9 cellular contexts compared by ENCODE assay signal in the genomic region with DNA sequence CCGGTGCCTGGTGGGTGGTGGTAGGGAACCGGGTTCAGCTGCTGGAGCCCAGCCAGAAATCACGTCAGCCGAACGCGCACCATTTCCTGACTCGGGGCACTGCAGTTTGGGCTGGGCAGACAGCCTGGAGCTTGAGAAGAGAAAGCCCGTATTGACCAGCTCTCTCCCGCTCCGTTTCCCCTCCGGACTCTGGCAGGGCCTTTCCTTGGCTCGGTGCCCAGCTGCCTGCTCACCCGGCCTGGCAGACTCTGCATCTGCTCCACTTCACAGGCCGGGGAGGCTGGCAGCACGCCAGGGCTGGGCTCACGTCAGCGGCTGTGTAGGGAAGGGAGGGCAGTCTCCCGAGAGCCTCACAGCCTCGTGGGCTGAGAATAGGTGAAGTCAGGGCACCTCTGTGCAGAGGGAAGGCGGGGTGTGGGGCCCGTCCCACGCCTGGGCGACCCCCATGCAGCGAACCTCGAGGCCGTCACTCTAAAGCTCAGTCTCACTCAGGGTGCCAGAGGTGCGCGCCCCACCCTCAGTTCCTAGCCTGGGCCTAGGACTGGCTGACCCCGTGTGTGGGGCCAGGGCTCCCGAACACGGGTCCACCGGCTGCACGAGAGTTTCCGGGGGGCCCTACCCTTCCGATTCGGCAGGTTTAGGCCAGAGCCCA. TPM values are rescaled to one million over a fixed set of nuclear protein-coding genes. Genes with fewer than 3 reads are reported as not detected.
DNase-seq lines count a peak whose midpoint lies in the region; ATAC-seq and TF ChIP-seq lines count a peak whose summit lies in the region.
"Had no signal": no experiment of that assay in that cellular context is flagged by ENCODE, and none has a peak within 500 bp of the region (broad histone marks: within the 10 kb centered on the region; RNA-seq: fewer than 3 reads in every experiment).

No MANE protein-coding gene starts in this region.

- CTCF ChIA-PET in IMR-90 (lab: Yijun Ruan, JAX) (no interaction called here), Panc1 (lab: Charles Lee) (interaction anchor here (0.5 kb wide), 1 partner anchor 177 kb away, joined by 3 read pairs; no protein-coding TSS in a partner anchor)

- peak overlapping the region; percentile 91 for H2AK9ac ChIP-seq in IMR-90 (replicated peaks; ENCODE audit: low read depth, low read length, poor library complexity)

- H3K9me3 Mint-ChIP-seq in activated naive CD4-positive, alpha-beta T cell treated with anti-CD3 and anti-CD28 coated beads, Interleukin-2, amount 50 U/mL, for 72 hours, result no peaks in the 10 kb centered on the region

- no TSS peak for BruUV-seq in IMR-90 (replicated peaks; lab: Mats Ljungman, UMichigan)
- BruUV-seq in Panc1 (replicated peaks; lab: Mats Ljungman, UMichigan), result no TSS peak

- H4K5ac ChIP-seq in IMR-90 (ENCODE audit: low read depth, low read length), result peak overlapping the region; percentile 52

- 19% methylated on average over 23 of the region's 36 CpGs; no CpG with 5 or more reads in 1 of the 2 experiments for WGBS in IMR-90 (ENCODE audit: extremely low coverage in 2 of 2, insufficient read length in 1 of 2), 2 experiments
- 7% methylated on average over 36 of the region's 36 CpGs; no CpG with 5 or more reads in 1 of the 2 donors for WGBS in transverse colon (ENCODE audit: low coverage in 1 of 2), 2 donors

- peak overlapping the region; percentile 95; the same call in 1 of the 2 replicates for H2AK5ac ChIP-seq in IMR-90 (ENCODE audit: low read depth, low read length)

- intact Hi-C loops in IMR-90 (cut with micrococcal nuclease), result loop anchor here (1.0 to 5.0 kb wide), 3 partner anchors 43 to 152 kb away; no protein-coding TSS in a partner anchor
- intact Hi-C loops in Panc1 (cut with micrococcal nuclease; ENCODE audit: unreplicated experiment), result no loop called here
- intact Hi-C loops in posterior vena cava (cut with DNase I), result no loop called here
- intact Hi-C loops in transverse colon (cut with DNase I; ENCODE audit: low total_unique reads), result loop anchor here (2.0 to 5.0 kb wide), 2 partner anchors 37 to 155 kb away; no protein-coding TSS in a partner anchor

- H3K9me1 ChIP-seq in IMR-90 (ENCODE audit: insufficient read depth, low read length), result peaks cover 14% of the 10 kb centered on the region

- peak overlapping the region; percentile 61 for H3K18ac ChIP-seq in IMR-90 (ENCODE audit: low read depth, low read length)

- TF ChIP-seq POLR2A in IMR-90 (IDR thresholded peaks at IDR 0.05; ENCODE audit: low read depth, low read length) (peak; percentile 64; the same call in 1 of the 2 replicates), transverse colon (IDR thresholded peaks at IDR 0.05) (no peak)

- peak overlapping the region in 1 of 2 donors; percentile 73 for H3K27ac Mint-ChIP-seq in activated naive CD4-positive, alpha-beta T cell treated with anti-CD3 and anti-CD28 coated beads, Interleukin-2, amount 50 U/mL, for 72 hours

- H3K9me3 ChIP-seq in IMR-90 (ENCODE audit: control insufficient read depth, insufficient read depth, low read length) (no peaks in the 10 kb centered on the region), Panc1 (ENCODE audit: control insufficient read depth, insufficient read depth, low read depth, low read length) (no peaks in the 10 kb centered on the region), transverse colon (no peaks in the 10 kb centered on the region)

- H3K4me2 ChIP-seq in IMR-90 (ENCODE audit: low read depth, low read length), result peak overlapping the region; percentile 70

- 0 out of 2 replicates have a peak overlapping the region, but pooled peaks have one; percentile 50 for H3K23ac ChIP-seq in IMR-90 (ENCODE audit: low read depth, low read length)

- no peak overlapping the region for H3K4me3 ChIP-seq in IMR-90 (ENCODE audit: insufficient read depth, low read depth, low read length)
- 0 out of 4 replicates have a peak overlapping the region, but pooled peaks of 1 of the 2 experiments have one; percentile 7 for H3K4me3 ChIP-seq in Panc1 (ENCODE audit: low read depth in 2 of 2, low read length in 2 of 2)
- H3K4me3 ChIP-seq in transverse colon, result peak overlapping the region in 1 of 4 donors; percentile 33

- in situ Hi-C loops in IMR-90 (cut with MboI; ENCODE audit: low sequenced_read_pairs) (no loop called here), Panc1 (cut with HindIII; ENCODE audit: low pct_unique_long_range_greater_than_20kb, low sequenced_read_pairs) (no loop called here), transverse colon (cut with MboI; ENCODE audit: low pct_ligation_motif_present in 1 of 4, low pct_unique_long_range_greater_than_20kb in 1 of 4, low sequenced_read_pairs in 3 of 4) (loop anchor here in 2 of 4 donors (25.0 kb wide), 1 partner anchor 167 kb away; no protein-coding TSS in a partner anchor)

- DNase-seq in DMS 273 (lab: John Stamatoyannopoulos, UW; ENCODE audit: unreplicated experiment), result peak; percentile 98
- DNase-seq in IMR-90, result peak; percentile 96
- peak; percentile 61 for DNase-seq in Panc1 (ENCODE audit: low read depth, low spot score)
- DNase-seq in activated naive CD4-positive, alpha-beta T cell treated with anti-CD3 and anti-CD28 coated beads, Interleukin-2, amount 50 U/mL, for 72 hours (ENCODE audit: low spot score in 2 of 2), result peak; percentile 53 to 63
- peak; percentile 99 for DNase-seq in glomerular visceral epithelial cell (ENCODE audit: extremely low spot score)
- DNase-seq in posterior vena cava (ENCODE audit: low spot score), result peak; percentile 100
- peak; percentile 99 for DNase-seq in transverse colon

- peak; percentile 80 for TF ChIP-seq EP300 in transverse colon (IDR thresholded peaks at IDR 0.05; ENCODE audit: low read depth)

- peak overlapping the region; percentile 76 to 87 for H4K8ac ChIP-seq in IMR-90 (ENCODE audit: low read depth in 2 of 2, low read length in 2 of 2)

- H3K9ac ChIP-seq in IMR-90 (ENCODE audit: low read depth, low read length), result peak overlapping the region; percentile 19

- H3K79me1 ChIP-seq in IMR-90 (ENCODE audit: low read depth in 1 of 2, low read length in 2 of 2), result peaks cover 4 to 12% of the 10 kb centered on the region in 2 experiments; a peak in 2 of 4 replicates

- H3K27ac ChIP-seq in IMR-90 (ENCODE audit: insufficient read depth, low read length) (peak overlapping the region; percentile 54), Panc1 (ENCODE audit: low read length) (no peak overlapping the region), transverse colon (peak overlapping the region; percentile 73 to 88 (median 83))

- peak overlapping the region; percentile 94 for H3K4ac ChIP-seq in IMR-90 (ENCODE audit: low read depth, low read length)

- H3K36me3 ChIP-seq in IMR-90 (ENCODE audit: control insufficient read depth, insufficient read depth, low read length) (no peaks in the 10 kb centered on the region), Panc1 (ENCODE audit: control insufficient read depth, insufficient read depth, low read length) (no peaks in the 10 kb centered on the region), transverse colon (no peaks in the 10 kb centered on the region)

- POLR2A ChIA-PET in IMR-90 (lab: Charles Lee; ENCODE audit: unreplicated experiment), result no interaction called here
- POLR2A ChIA-PET in Panc1 (lab: Charles Lee), result no interaction called here

- H2BK15ac ChIP-seq in IMR-90 (ENCODE audit: low read depth, low read length), result peak overlapping the region; percentile 45; the same call in 2 of the 3 replicates

- 0 out of 2 replicates have a peak overlapping the region, but pooled peaks have one; percentile 48 for H3K14ac ChIP-seq in IMR-90 (replicated peaks; ENCODE audit: low read depth, low read length)

- H2BK120ac ChIP-seq in IMR-90 (ENCODE audit: low read depth, low read length), result peak overlapping the region; percentile 84

- H3K27me3 ChIP-seq in IMR-90 (ENCODE audit: control insufficient read depth, insufficient read depth, low read length) (no peaks in the 10 kb centered on the region), Panc1 (ENCODE audit: control insufficient read depth, insufficient read depth, low read length) (no peaks in the 10 kb centered on the region), transverse colon (no peaks in the 10 kb centered on the region)

- H2BK5ac ChIP-seq in IMR-90 (ENCODE audit: low read depth, low read length, poor library complexity, severe bottlenecking), result peak overlapping the region; percentile 86

- TF ChIP-seq CTCF in IMR-90 (conservative IDR thresholded peaks at IDR 0.05; ENCODE audit: low read depth, low read length) (no peak), Panc1 (IDR thresholded peaks at IDR 0.05) (no peak), transverse colon (IDR thresholded peaks at IDR 0.05) (no peak)

- H4K91ac ChIP-seq in IMR-90 (ENCODE audit: insufficient read depth, low read depth, low read length), result peak overlapping the region; percentile 90; the same call in 1 of the 2 replicates

- H4K20me1 ChIP-seq in IMR-90 (ENCODE audit: insufficient read depth, low read length), result no peaks in the 10 kb centered on the region

- ATAC-seq in IMR-90 (ENCODE audit: low read depth) (peak; percentile 95), Panc1 (peak; percentile 88), HG02763 (IDR thresholded peaks at IDR 0.05; ENCODE audit: unreplicated experiment) (no peak)
- ATAC-seq in activated naive CD4-positive, alpha-beta T cell treated with anti-CD3 and anti-CD28 coated beads, Interleukin-2, amount 50 U/mL, for 72 hours, result peak; percentile 65 to 82

- H3K36me3 Mint-ChIP-seq in activated naive CD4-positive, alpha-beta T cell treated with anti-CD3 and anti-CD28 coated beads, Interleukin-2, amount 50 U/mL, for 72 hours, result no peaks in the 10 kb centered on the region

- peak overlapping the region; percentile 89 for H2AFZ ChIP-seq in IMR-90 (replicated peaks; ENCODE audit: low read length, poor library complexity)

- H3K56ac ChIP-seq in IMR-90 (ENCODE audit: extremely low read depth, insufficient read depth, low read length), result no peak overlapping the region

- TF ChIP-seq RAD21 in IMR-90 (IDR thresholded peaks at IDR 0.05; ENCODE audit: low read length), result peak; percentile 16; the same call in 1 of the 2 replicates

- dilution Hi-C loops in IMR-90 (cut with HindIII; ENCODE audit: low sequenced_read_pairs, unreplicated experiment), result no loop called here

- peak overlapping the region; percentile 74 for H2BK20ac ChIP-seq in IMR-90 (ENCODE audit: low read depth, low read length)

- peaks cover 15% of the 10 kb centered on the region for H3K4me1 ChIP-seq in IMR-90 (ENCODE audit: control insufficient read depth, insufficient read depth, low read length)
- H3K4me1 ChIP-seq in Panc1 (ENCODE audit: control insufficient read depth, insufficient read depth, low read length), result peaks cover 11% of the 10 kb centered on the region
- peaks cover 17 to 27% (median 22%) of the 10 kb centered on the region in 4 donors for H3K4me1 ChIP-seq in transverse colon

TF ChIP-seq in IMR-90, 13 proteins besides CTCF, POLR2A, EP300 and RAD21 (continues in another document):
- 0 out of 2 replicates have a peak, but pooled peaks have one; percentile 8 for TF ChIP-seq SMC3 (IDR thresholded peaks at IDR 0.05; ENCODE audit: low read depth, low read length)
- no peak for TF ChIP-seq CEBPB (IDR thresholded peaks at IDR 0.05; ENCODE audit: low read depth, low read length)

RNA-seq across cellular contexts. Expression of gene OR1D5, which starts 59.1 kb away (rescaled TPM):
- not detected in 2 replicates for total RNA-seq in IMR-90 (2012; rRNA removed)
- not detected in 2 replicates for polyA plus RNA-seq in IMR-90 (2012; rRNA removed)
- not detected in 2 replicates for polyA plus RNA-seq in IMR-90 (2012; cell fraction: cytosol; rRNA removed)
- polyA plus RNA-seq in IMR-90 (2012; cell fraction: nucleus; rRNA removed; ENCODE audit: low replicate concordance), result not detected in 2 replicates
- total RNA-seq in Panc1 (2021; ENCODE audit: unreplicated experiment), result not detected
- not detected for polyA plus RNA-seq in Panc1 (2012; ENCODE audit: insufficient read length)
- total RNA-seq in activated naive CD4-positive, alpha-beta T cell treated with anti-CD3 and anti-CD28 coated beads, Interleukin-2, amount 50 U/mL, for 72 hours, result not detected
- total RNA-seq in posterior vena cava, result not detected
- not detected for total RNA-seq in transverse colon
- total RNA-seq: T-helper 1 cell treated with Interleukin-12 subunit alpha and Interleukin-12 subunit beta and Interleukin-4 antibody, amounts not matched to agents 30 ng/mL and 1 ng/mL, for 36 hours had no signal

Comparison
In these comparisons a context has a peak if more than half of its experiments do, and no peak if none do; other contexts are left out.
1. intact Hi-C loops: an anchor here in IMR-90 (1.0 to 5.0 kb wide) and transverse colon (2.0 to 5.0 kb wide); none called in Panc1 and posterior vena cava.